In the genomic region with DNA sequence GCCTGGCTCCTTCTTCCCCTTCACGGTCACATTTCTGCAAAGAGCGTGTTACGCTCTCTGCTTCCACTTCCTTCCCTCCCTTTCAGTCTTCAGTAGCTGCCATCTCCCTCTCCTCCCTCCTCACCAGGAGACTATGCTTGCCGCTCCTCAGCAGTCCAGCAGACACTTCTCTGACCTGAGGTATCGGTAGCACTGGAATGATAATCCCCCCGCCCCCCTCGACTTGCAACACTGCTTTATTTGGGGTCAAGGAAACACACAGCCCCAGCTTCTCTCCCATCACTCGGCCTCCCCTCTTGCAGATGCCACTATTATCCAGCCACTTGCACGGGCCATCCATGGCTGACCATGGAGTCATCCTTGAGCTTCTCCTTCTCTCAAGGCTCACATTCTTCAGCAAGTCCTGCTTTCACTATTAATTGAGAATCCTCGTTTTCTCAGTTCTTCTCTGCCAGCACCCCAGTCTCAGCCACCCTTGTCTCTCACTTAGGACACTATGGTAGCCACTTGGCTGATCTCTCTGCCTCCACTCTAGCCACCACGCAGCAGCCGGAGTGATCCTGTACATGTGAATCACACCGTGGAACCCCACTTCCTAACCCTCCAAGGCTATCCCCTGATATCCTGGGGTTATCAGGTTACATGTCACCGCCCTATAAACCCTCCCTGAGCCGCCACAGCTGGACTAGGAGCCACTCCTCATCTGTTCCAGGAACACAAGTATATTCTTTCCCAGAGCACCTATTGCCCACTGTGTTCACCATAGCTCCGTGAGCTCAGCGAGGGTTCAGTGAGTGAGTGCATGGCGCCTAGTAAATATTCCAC, we compare ENCODE assay signal across 8 cellular contexts.
A peak's percentile ranks its signal among the peaks of the same experiment; 100 is the strongest.
DNase-seq lines count a peak whose midpoint lies in the region; ATAC-seq and TF ChIP-seq lines count a peak whose summit lies in the region.

No MANE protein-coding gene starts in this region.

- peak; percentile 9 for ATAC-seq in HG03196 (IDR thresholded peaks at IDR 0.05; ENCODE audit: unreplicated experiment)

- intact Hi-C loops in tibial artery (cut with DNase I; ENCODE audit: low total_unique reads), result loop anchor here (2.0 to 10.0 kb wide), 2 partner anchors 117 to 295 kb away; partner anchors contain the start of genes FAM162A and MIX23

- TF ChIP-seq CTCF in choroid plexus epithelial cell (conservative IDR thresholded peaks at IDR 0.05; ENCODE audit: low read depth, low read length) (no peak), tibial artery (IDR thresholded peaks at IDR 0.05) (no peak)

- peak overlapping the region; percentile 92 for H3K27ac ChIP-seq in tibial artery

- H3K27me3 ChIP-seq in tibial artery, result no peaks in the 10 kb centered on the region

- peaks cover 0 to 27% (median 18%) of the 10 kb centered on the region in 4 donors for H3K4me1 ChIP-seq in tibial artery

- H3K9me3 ChIP-seq in tibial artery, result no peaks in the 10 kb centered on the region

- H3K4me3 ChIP-seq in choroid plexus epithelial cell (ENCODE audit: low read depth, low read length) (peak overlapping the region; percentile 87), tibial artery (peak overlapping the region; percentile 71 to 89)

- peak; percentile 13 for DNase-seq in stimulated activated CD4-positive, alpha-beta T cell treated with anti-CD3 and anti-CD28 coated beads, Interleukin-12 subunit alpha, Interleukin-12 subunit beta, amount 100 ng/mL, for 4 hours
- DNase-seq in stimulated activated CD4-positive, alpha-beta T cell treated with anti-CD3 and anti-CD28 coated beads, Interleukin-2, amount 100 ng/mL, for 48 hours, result no peak
- DNase-seq in SHP77 treated with DMSO at 0.1 percent for 48 hours (lab: John Stamatoyannopoulos, UW) (peak; percentile 24), choroid plexus epithelial cell (ENCODE audit: low read depth) (peak; percentile 3), medulla oblongata (ENCODE audit: extremely low spot score) (peak; percentile 51), tibial artery (peak; percentile 37 to 72), NCI-H128 (lab: John Stamatoyannopoulos, UW; ENCODE audit: unreplicated experiment) (no peak)

- no peaks in the 10 kb centered on the region for H3K36me3 ChIP-seq in tibial artery

Comparison
In these comparisons a context has a peak if more than half of its experiments do, and no peak if none do; other contexts are left out.
1. DNase-seq: peak in stimulated activated CD4-positive, alpha-beta T cell treated with anti-CD3 and anti-CD28 coated beads, Interleukin-12 subunit alpha, Interleukin-12 subunit beta, amount 100 ng/mL, for 4 hours (single experiment), SHP77 treated with DMSO at 0.1 percent for 48 hours (single experiment), choroid plexus epithelial cell (single experiment), medulla oblongata (single experiment) and tibial artery (2 of 2); none in stimulated activated CD4-positive, alpha-beta T cell treated with anti-CD3 and anti-CD28 coated beads, Interleukin-2, amount 100 ng/mL, for 48 hours (0 of 2) and NCI-H128 (single experiment).